In the genomic region with DNA sequence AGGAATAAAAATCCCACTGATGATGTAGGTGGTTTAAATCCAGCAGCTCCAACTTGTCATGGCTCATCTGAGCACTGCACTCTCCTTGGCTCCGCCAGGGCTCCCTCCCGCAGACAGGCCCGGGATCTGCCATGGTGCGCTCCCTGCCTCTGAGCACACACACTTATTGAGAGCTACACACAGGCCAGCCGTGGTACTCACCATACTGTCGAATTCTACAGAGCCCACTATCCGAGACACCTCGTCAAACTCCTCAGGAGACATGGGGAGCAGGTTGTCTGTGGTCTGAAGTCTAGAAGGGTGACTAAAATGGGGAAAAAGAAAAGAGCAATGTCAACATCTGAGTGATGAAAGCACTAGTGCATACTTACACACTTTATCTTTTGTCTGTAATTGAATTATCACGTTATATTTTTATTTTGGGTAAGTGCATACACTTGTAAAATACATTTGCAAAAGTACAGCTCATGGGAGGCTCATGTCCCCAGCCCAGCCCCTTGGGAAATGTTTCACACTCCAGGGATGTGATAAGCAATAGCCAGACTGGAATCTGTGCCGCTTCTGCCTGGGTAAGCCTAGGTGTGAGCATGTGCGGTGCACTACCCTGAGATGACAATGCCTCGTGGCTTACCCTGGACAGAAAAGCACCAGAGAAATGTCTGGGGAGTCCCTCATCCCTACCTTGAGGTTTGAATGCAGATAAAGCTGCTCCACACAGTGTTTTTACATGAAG, we compare ENCODE assay signal across 16 cellular contexts. TPM values are rescaled to one million over a fixed set of nuclear protein-coding genes. Genes with fewer than 3 reads are reported as not detected.
DNase-seq lines count a peak whose midpoint lies in the region; ATAC-seq and TF ChIP-seq lines count a peak whose summit lies in the region.
"Had no signal": no experiment of that assay in that cellular context is flagged by ENCODE, and none has a peak within 500 bp of the region (broad histone marks: within the 10 kb centered on the region; RNA-seq: fewer than 3 reads in every experiment).

No MANE protein-coding gene starts in this region.

- no peak for TF ChIP-seq CTCF in CD8-positive, alpha-beta T cell (IDR thresholded peaks at IDR 0.05)
- no peak for TF ChIP-seq CTCF in omental fat pad (IDR thresholded peaks at IDR 0.05)

- peak overlapping the region; percentile 60 for H3K27ac Mint-ChIP-seq in CD8-positive, alpha-beta T cell
- peak overlapping the region; percentile 63 to 66 for H3K27ac Mint-ChIP-seq in T-cell
- H3K27ac Mint-ChIP-seq in dendritic cell treated with granulocyte-macrophage colony-stimulating factor and Interleukin-4, amounts not matched to agents 40 ng/mL and 50 ng/mL, for 4 days: peak overlapping the region; percentile 90
- H3K27ac Mint-ChIP-seq: nephron progenitor cell had no signal

- no peak for DNase-seq in CD8-positive, alpha-beta T cell
- no peak for DNase-seq in T-cell
- DNase-seq in omental fat pad (ENCODE audit: low spot score): no peak
- no peak for DNase-seq in DMS 273 (lab: John Stamatoyannopoulos, UW; ENCODE audit: unreplicated experiment)
- no peak for DNase-seq in NCI-H446 (lab: John Stamatoyannopoulos, UW)
- no peak for DNase-seq in NCI-H748 treated with DMSO at 0.1 percent for 48 hours (lab: John Stamatoyannopoulos, UW)
- DNase-seq: CD4-positive, alpha-beta memory T cell; H7; Karpas-422; NCI-H1694; NCI-H526 treated with DMSO at 0.1 percent for 48 hours; nephron progenitor cell; sigmoid colon had no signal

- H3K4me3 Mint-ChIP-seq in CD8-positive, alpha-beta T cell: no peak overlapping the region
- no peak overlapping the region for H3K4me3 Mint-ChIP-seq in T-cell
- H3K4me3 Mint-ChIP-seq in dendritic cell treated with granulocyte-macrophage colony-stimulating factor and Interleukin-4, amounts not matched to agents 40 ng/mL and 50 ng/mL, for 4 days: no peak overlapping the region
- H3K4me3 Mint-ChIP-seq: nephron progenitor cell had no signal

- H3K36me3 ChIP-seq in CD8-positive, alpha-beta T cell (ENCODE audit: insufficient read depth, low read length): peaks cover 86% of the 10 kb centered on the region

- H3K27ac ChIP-seq in CD8-positive, alpha-beta T cell (ENCODE audit: low read depth, low read length): no peak overlapping the region
- H3K27ac ChIP-seq: RWPE1, sigmoid colon had no signal

- H3K9me3 ChIP-seq in CD8-positive, alpha-beta T cell (ENCODE audit: low read length): no peaks in the 10 kb centered on the region
- H3K9me3 ChIP-seq: sigmoid colon had no signal

- no peak for ATAC-seq in CD8-positive, alpha-beta T cell
- no peak for ATAC-seq in T-cell (replicated peaks in 1 of 4)
- peak; percentile 35 for ATAC-seq in omental fat pad (ENCODE audit: low FRiP score)
- ATAC-seq in HG03139 (IDR thresholded peaks at IDR 0.05; ENCODE audit: unreplicated experiment): no peak

- H3K27me3 Mint-ChIP-seq in CD8-positive, alpha-beta T cell (ENCODE audit: low read depth): no peaks in the 10 kb centered on the region
- no peaks in the 10 kb centered on the region for H3K27me3 Mint-ChIP-seq in T-cell
- H3K27me3 Mint-ChIP-seq in dendritic cell treated with granulocyte-macrophage colony-stimulating factor and Interleukin-4, amounts not matched to agents 40 ng/mL and 50 ng/mL, for 4 days: no peaks in the 10 kb centered on the region
- H3K27me3 Mint-ChIP-seq: CD4-positive, alpha-beta memory T cell had no signal

- H3K9me3 Mint-ChIP-seq in CD8-positive, alpha-beta T cell: no peaks in the 10 kb centered on the region
- no peaks in the 10 kb centered on the region for H3K9me3 Mint-ChIP-seq in T-cell
- H3K9me3 Mint-ChIP-seq in dendritic cell treated with granulocyte-macrophage colony-stimulating factor and Interleukin-4, amounts not matched to agents 40 ng/mL and 50 ng/mL, for 4 days: no peaks in the 10 kb centered on the region
- H3K9me3 Mint-ChIP-seq: nephron progenitor cell had no signal

- POLR2A ChIA-PET in CD8-positive, alpha-beta T cell (lab: Charles Lee): no interaction called here
- POLR2A ChIA-PET in T-cell (lab: Charles Lee): no interaction called here

- H3K36me3 Mint-ChIP-seq in CD8-positive, alpha-beta T cell: peaks cover 95% of the 10 kb centered on the region
- peaks cover 77% of the 10 kb centered on the region for H3K36me3 Mint-ChIP-seq in T-cell
- H3K36me3 Mint-ChIP-seq in dendritic cell treated with granulocyte-macrophage colony-stimulating factor and Interleukin-4, amounts not matched to agents 40 ng/mL and 50 ng/mL, for 4 days (ENCODE audit: low read depth): peaks cover 100% of the 10 kb centered on the region

- H3K4me1 ChIP-seq in CD8-positive, alpha-beta T cell (ENCODE audit: insufficient read depth, low read length): no peaks in the 10 kb centered on the region
- H3K4me1 ChIP-seq: sigmoid colon had no signal

- no peak overlapping the region for H3K4me3 ChIP-seq in CD8-positive, alpha-beta T cell (ENCODE audit: low read depth, low read length)
- H3K4me3 ChIP-seq: sigmoid colon had no signal

- CTCF ChIA-PET in CD8-positive, alpha-beta T cell (lab: Charles Lee): interaction anchor here (0.9 kb wide), 1 partner anchor 22 kb away, joined by 4 read pairs; no protein-coding TSS in a partner anchor
- CTCF ChIA-PET in T-cell (lab: Charles Lee): no interaction called here

- H3K4me1 Mint-ChIP-seq in CD8-positive, alpha-beta T cell (ENCODE audit: low read depth): peaks cover 10% of the 10 kb centered on the region
- H3K4me1 Mint-ChIP-seq in T-cell: peaks cover 21 to 51% (median 22%) of the 10 kb centered on the region in 3 donors
- H3K4me1 Mint-ChIP-seq in dendritic cell treated with granulocyte-macrophage colony-stimulating factor and Interleukin-4, amounts not matched to agents 40 ng/mL and 50 ng/mL, for 4 days (ENCODE audit: low read depth): peaks cover 47% of the 10 kb centered on the region

- H3K27me3 ChIP-seq in CD8-positive, alpha-beta T cell (ENCODE audit: insufficient read depth, low read length): no peaks in the 10 kb centered on the region
- H3K27me3 ChIP-seq: sigmoid colon had no signal

- intact Hi-C loops in CD8-positive, alpha-beta T cell (cut with DNase I, micrococcal nuclease): no loop called here
- intact Hi-C loops in dendritic cell treated with granulocyte-macrophage colony-stimulating factor and Interleukin-4, amounts not matched to agents 40 ng/mL and 50 ng/mL, for 4 days (cut with micrococcal nuclease): loop anchor here (10.0 kb wide), 1 partner anchor 50 kb away; no protein-coding TSS in a partner anchor

RNA-seq across cellular contexts. Expression of a gene that starts 39.2 kb away (rescaled TPM):
- total RNA-seq in CD8-positive, alpha-beta T cell: 10 to 100 TPM; 66.7 to 69.9 TPM
- 100 to 1,000 TPM in 3 of 5 donors, 10 to 100 TPM in 2; 77.6 to 229 (median 152) TPM for total RNA-seq in T-cell
- 100 to 1,000 TPM in 2 of 4 donors, 10 to 100 TPM in 2; 63.5 to 161 (median 95.1) TPM for total RNA-seq in omental fat pad
